In the genomic region with DNA sequence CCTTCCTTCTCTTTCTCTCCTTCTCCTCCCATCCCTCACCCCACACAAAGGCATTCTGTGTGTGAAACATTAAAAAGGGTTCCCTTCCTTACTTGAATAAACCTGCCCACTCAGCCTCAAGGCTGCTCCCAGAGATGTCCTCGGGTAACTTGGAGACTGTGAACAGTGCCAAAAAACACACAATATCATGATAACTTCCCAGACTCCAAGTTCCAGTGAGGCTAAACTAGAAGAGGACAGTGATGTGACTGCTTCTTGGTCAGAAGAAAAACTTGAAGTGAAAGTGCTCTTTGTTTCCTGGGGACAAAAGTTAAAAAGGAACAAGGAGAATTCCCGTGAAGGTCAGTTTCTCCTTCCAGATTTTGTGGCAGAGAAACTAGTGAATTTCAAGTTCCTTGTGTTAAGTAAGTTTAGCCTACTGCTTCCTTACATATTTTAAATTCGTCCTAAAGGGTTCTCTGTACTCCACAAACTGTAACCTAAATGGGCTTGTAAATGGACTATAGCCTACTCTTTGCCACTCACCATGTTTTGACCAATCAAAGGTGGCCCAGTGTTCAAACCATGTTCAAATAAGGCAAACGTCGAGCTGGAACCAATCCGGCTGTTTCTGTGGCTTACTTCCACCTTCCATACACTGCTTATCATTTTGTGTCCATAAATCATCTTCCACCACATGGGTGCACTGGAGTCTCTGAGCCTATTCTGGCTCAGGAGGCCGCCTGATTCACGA, we compare ENCODE assay signal across 9 cellular contexts. TPM values are rescaled to one million over a fixed set of nuclear protein-coding genes. Genes with fewer than 3 reads are reported as not detected.
DNase-seq lines count a peak whose midpoint lies in the region; ATAC-seq and TF ChIP-seq lines count a peak whose summit lies in the region.
"Had no signal": no experiment of that assay in that cellular context is flagged by ENCODE, and none has a peak within 500 bp of the region (broad histone marks: within the 10 kb centered on the region; RNA-seq: fewer than 3 reads in every experiment).

No MANE protein-coding gene starts in this region.

- peaks cover 7 to 21% (median 17%) of the 10 kb centered on the region in 7 donors for H3K9me3 Mint-ChIP-seq in CD14-positive monocyte
- H3K9me3 Mint-ChIP-seq in naive thymus-derived CD8-positive, alpha-beta T cell: peaks cover 0 to 28% (median 13%) of the 10 kb centered on the region in 9 donors

- ATAC-seq in mucosa of descending colon: peak; percentile 97
- no peak for ATAC-seq in naive thymus-derived CD8-positive, alpha-beta T cell
- ATAC-seq: WTC11 had no signal

- TF ChIP-seq CTCF in CD14-positive monocyte (IDR thresholded peaks at IDR 0.05): no peak
- TF ChIP-seq CTCF in coronary artery (IDR thresholded peaks at IDR 0.05): no peak
- no peak for TF ChIP-seq CTCF in mucosa of descending colon (IDR thresholded peaks at IDR 0.05)

- peaks cover 22% of the 10 kb centered on the region for H3K4me1 Mint-ChIP-seq in CD14-positive monocyte
- peaks cover 0 to 2% (median 0%) of the 10 kb centered on the region in 4 donors for H3K4me1 Mint-ChIP-seq in naive thymus-derived CD8-positive, alpha-beta T cell
- H3K4me1 Mint-ChIP-seq: WTC11 had no signal

- H3K36me3 ChIP-seq in mucosa of descending colon (ENCODE audit: low read depth): no peaks in the 10 kb centered on the region

- peaks cover 0 to 3% (median 2%) of the 10 kb centered on the region in 3 donors for H3K27me3 Mint-ChIP-seq in CD14-positive monocyte (ENCODE audit: low read depth in 3 of 3)
- H3K27me3 Mint-ChIP-seq in naive thymus-derived CD8-positive, alpha-beta T cell: peaks cover 0 to 12% (median 8%) of the 10 kb centered on the region in 5 donors

- H3K27ac Mint-ChIP-seq in CD14-positive monocyte: peak overlapping the region; percentile 31 to 82 (median 70)
- H3K27ac Mint-ChIP-seq in naive thymus-derived CD8-positive, alpha-beta T cell: no peak overlapping the region
- H3K27ac Mint-ChIP-seq: WTC11 had no signal

- no peaks in the 10 kb centered on the region for H3K4me1 ChIP-seq in mucosa of descending colon (ENCODE audit: low read depth)

- peak overlapping the region; percentile 15 to 75 for H3K27ac ChIP-seq in coronary artery

- H3K4me3 Mint-ChIP-seq in CD14-positive monocyte: peak overlapping the region; percentile 67 to 72
- H3K4me3 Mint-ChIP-seq in naive thymus-derived CD8-positive, alpha-beta T cell: peak overlapping the region in 1 of 10 donors; percentile 11
- H3K4me3 Mint-ChIP-seq: WTC11 had no signal

- H3K4me3 ChIP-seq in coronary artery (peak overlapping the region; percentile 59), mucosa of descending colon (no peak overlapping the region)

- intact Hi-C loops in CD14-positive monocyte (cut with micrococcal nuclease): no loop called here
- intact Hi-C loops in mucosa of descending colon (cut with DNase I, micrococcal nuclease): no loop called here

- POLR2A ChIA-PET in naive thymus-derived CD8-positive, alpha-beta T cell (lab: Charles Lee): no interaction called here

- no peaks in the 10 kb centered on the region for H3K36me3 Mint-ChIP-seq in CD14-positive monocyte
- peaks cover 0 to 8% (median 5%) of the 10 kb centered on the region in 3 donors for H3K36me3 Mint-ChIP-seq in naive thymus-derived CD8-positive, alpha-beta T cell
- H3K36me3 Mint-ChIP-seq: WTC11 had no signal

- DNase-seq in CD14-positive monocyte (ENCODE audit: low spot score): no peak
- peak; percentile 49 for DNase-seq in NOMO-1 treated with dmso at 0.1 percent for 144 hours (lab: John Stamatoyannopoulos, UW; ENCODE audit: unreplicated experiment)
- no peak for DNase-seq in coronary artery (ENCODE audit: low spot score)
- peak in 1 of 3 donors; percentile 63 for DNase-seq in mucosa of descending colon
- DNase-seq in naive thymus-derived CD8-positive, alpha-beta T cell: no peak
- DNase-seq in DMS 273 treated with DMSO at 0.1 percent for 48 hours (lab: John Stamatoyannopoulos, UW): no peak
- DNase-seq in activated naive CD4-positive, alpha-beta T cell (lab: John Stamatoyannopoulos, UW): no peak
- DNase-seq in HPDE6-E6E7 (ENCODE audit: extremely low spot score): no peak

- H3K9me3 ChIP-seq in mucosa of descending colon: no peaks in the 10 kb centered on the region

RNA-seq across cellular contexts. Expression of gene TPRKB, which starts 20.5 kb away (rescaled TPM):
- polyA plus RNA-seq in CD14-positive monocyte: 10 to 100 TPM; 65.8 to 69.1 TPM
- 10 to 100 TPM; 22.3 to 33.5 (median 23.9) TPM for total RNA-seq in mucosa of descending colon
- total RNA-seq in naive thymus-derived CD8-positive, alpha-beta T cell: 10 to 100 TPM; 27.7 to 35.6 TPM
- 10 to 100 TPM; 71.4 to 74.7 (median 72.6) TPM for polyA plus RNA-seq in naive thymus-derived CD8-positive, alpha-beta T cell

Comparison
In these comparisons a context has a peak if more than half of its experiments do, and no peak if none do; other contexts are left out.
1. H3K27ac Mint-ChIP-seq: peak in CD14-positive monocyte (7 of 7); none in naive thymus-derived CD8-positive, alpha-beta T cell (0 of 10).